Comparison of ENCODE assay signal across 16 cellular contexts in the genomic region with DNA sequence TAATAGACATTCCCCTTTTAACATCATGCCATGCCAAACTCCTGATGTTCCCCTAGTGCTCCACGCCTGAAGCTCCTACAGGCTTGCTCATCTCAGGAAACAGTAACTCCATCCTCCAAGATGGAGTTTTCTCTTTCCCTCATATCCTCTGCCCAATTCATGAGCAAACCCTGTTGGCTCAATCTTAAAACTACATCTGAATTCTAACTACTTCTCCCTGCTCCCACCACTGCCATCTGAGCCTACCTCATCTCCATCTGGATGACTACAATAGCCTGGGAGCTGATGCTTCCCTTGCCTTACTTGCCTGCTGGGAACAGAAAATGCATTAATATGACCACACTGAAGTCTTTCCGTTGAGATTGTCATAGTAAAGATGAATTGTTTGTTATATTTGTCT.
DNase-seq lines count a peak whose midpoint lies in the region; ATAC-seq, FAIRE-seq and TF ChIP-seq lines count a peak whose summit lies in the region.
"Had no signal": no experiment of that assay in that cellular context is flagged by ENCODE, and none has a peak within 500 bp of the region (broad histone marks: within the 10 kb centered on the region; RNA-seq: fewer than 3 reads in every experiment).

No MANE protein-coding gene starts in this region.

- H3K27me3 Mint-ChIP-seq in CD4-positive, CD25-positive, alpha-beta regulatory T cell, result no peaks in the 10 kb centered on the region
- no peaks in the 10 kb centered on the region for H3K27me3 Mint-ChIP-seq in naive thymus-derived CD8-positive, alpha-beta T cell

- peaks cover 6% of the 10 kb centered on the region for H3K36me3 ChIP-seq in CD4-positive, CD25-positive, alpha-beta regulatory T cell (ENCODE audit: control insufficient read depth, insufficient read depth, low read length)
- H3K36me3 ChIP-seq in K562 (ENCODE audit: control insufficient read depth, insufficient read depth, low read length), result no peaks in the 10 kb centered on the region
- no peaks in the 10 kb centered on the region for H3K36me3 ChIP-seq in prostate gland

- TF ChIP-seq POLR2A in K562 (conservative IDR thresholded peaks at IDR 0.05) (no peak), prostate gland (IDR thresholded peaks at IDR 0.05) (no peak)

- no peak for TF ChIP-seq RAD21 in K562 (CRISPR knock-in tag; conservative IDR thresholded peaks at IDR 0.05 in 1 of 2, IDR thresholded peaks at IDR 0.05 in 1 of 2)

- H3K9me3 ChIP-seq in CD4-positive, CD25-positive, alpha-beta regulatory T cell (ENCODE audit: control insufficient read depth in 2 of 2, low read length in 2 of 2), result no peaks in the 10 kb centered on the region
- H3K9me3 ChIP-seq in K562 (replicated peaks; ENCODE audit: control insufficient read depth, insufficient read depth, low read depth, low read length) (no peaks in the 10 kb centered on the region), prostate gland (no peaks in the 10 kb centered on the region)
- H3K9me3 ChIP-seq: ascending aorta had no signal

- H3K27ac Mint-ChIP-seq in CD4-positive, CD25-positive, alpha-beta regulatory T cell, result peak overlapping the region; percentile 95 to 97 (median 96)
- peak overlapping the region; percentile 94 to 100 (median 97) for H3K27ac Mint-ChIP-seq in naive thymus-derived CD8-positive, alpha-beta T cell

- no peak overlapping the region for H3K4me2 ChIP-seq in K562 (ENCODE audit: insufficient read depth, low read length)
- H3K4me2 ChIP-seq: hepatocyte had no signal

- H3K9ac ChIP-seq in K562 (ENCODE audit: insufficient read depth in 1 of 2, low read depth in 2 of 2, low read length in 2 of 2), result no peak overlapping the region
- H3K9ac ChIP-seq: parathyroid adenoma had no signal

- intact Hi-C loops in K562 (cut with micrococcal nuclease), result no loop called here
- intact Hi-C loops in prostate gland (cut with DNase I), result no loop called here
- intact Hi-C loops in sciatic nerve (cut with DNase I), result no loop called here

- H3K4me3 ChIP-seq in CD4-positive, CD25-positive, alpha-beta regulatory T cell (ENCODE audit: low read depth, low read length), result peak overlapping the region; percentile 83
- H3K4me3 ChIP-seq in K562 (no peak overlapping the region), prostate gland (no peak overlapping the region)
- H3K4me3 ChIP-seq: ascending aorta, hepatocyte, lung had no signal

- no peaks in the 10 kb centered on the region for H3K9me1 ChIP-seq in K562 (ENCODE audit: control insufficient read depth, insufficient read depth, low read length)

- FAIRE-seq in K562 (lab: Jason Lieb, UNC), result no peak
- FAIRE-seq: endometrium had no signal

- no peak for DNase-seq in CD4-positive, CD25-positive, alpha-beta regulatory T cell
- DNase-seq in HT1080 (ENCODE audit: low read depth) (peak; percentile 18), K562 (ENCODE audit: extremely low read depth in 1 of 4, low spot score in 3 of 4) (no peak), prostate gland (ENCODE audit: low spot score) (no peak), SIG-M5 (lab: John Stamatoyannopoulos, UW) (no peak), sciatic nerve (ENCODE audit: low spot score) (no peak), medulla oblongata (ENCODE audit: extremely low spot score) (no peak)
- DNase-seq in naive thymus-derived CD8-positive, alpha-beta T cell, result no peak
- DNase-seq: activated CD8-positive, alpha-beta memory T cell treated with anti-CD3 and anti-CD28 coated beads for 24 hours; stimulated activated naive CD4-positive, alpha-beta T cell; T-helper 2 cell had no signal

- H3K9me3 Mint-ChIP-seq in CD4-positive, CD25-positive, alpha-beta regulatory T cell, result peaks cover 0 to 8% (median 0%) of the 10 kb centered on the region in 7 donors
- peaks cover 0 to 1% (median 0%) of the 10 kb centered on the region in 9 donors for H3K9me3 Mint-ChIP-seq in naive thymus-derived CD8-positive, alpha-beta T cell

- TF ChIP-seq EP300 in K562 (IDR thresholded peaks at IDR 0.05; ENCODE audit: low read length), result no peak

- no peaks in the 10 kb centered on the region for H4K20me1 ChIP-seq in K562 (replicated peaks; ENCODE audit: control insufficient read depth, insufficient read depth, low read length)

- peaks cover 40 to 81% (median 55%) of the 10 kb centered on the region in 4 donors for H3K4me1 Mint-ChIP-seq in CD4-positive, CD25-positive, alpha-beta regulatory T cell
- peaks cover 29 to 81% (median 71%) of the 10 kb centered on the region in 4 donors for H3K4me1 Mint-ChIP-seq in naive thymus-derived CD8-positive, alpha-beta T cell

- H3K4me1 ChIP-seq in CD4-positive, CD25-positive, alpha-beta regulatory T cell (ENCODE audit: control insufficient read depth, insufficient read depth, low read length, poor library complexity, severe bottlenecking), result peaks cover 76% of the 10 kb centered on the region
- H3K4me1 ChIP-seq in K562 (replicated peaks in 1 of 2; ENCODE audit: control insufficient read depth in 2 of 2, insufficient read depth in 2 of 2, low read length in 2 of 2), result peaks cover 0 to 5% of the 10 kb centered on the region in 2 experiments; a peak in 1 of 5 replicates
- peaks cover 7% of the 10 kb centered on the region for H3K4me1 ChIP-seq in prostate gland (replicated peaks)

- no peak for ATAC-seq in CD4-positive, CD25-positive, alpha-beta regulatory T cell (ENCODE audit: low read depth in 2 of 2)
- peak; percentile 32; the same call in 1 of the 3 replicates for ATAC-seq in K562
- ATAC-seq in naive thymus-derived CD8-positive, alpha-beta T cell, result no peak
- ATAC-seq in sciatic nerve, result no peak

- CTCF ChIA-PET in K562 (lab: Yijun Ruan, JAX; ENCODE audit: low intra/inter-chr PET ratio), result no interaction called here

- no TSS peak for BruUV-seq in K562 (replicated peaks; lab: Mats Ljungman, UMichigan)

- no peak for TF ChIP-seq CTCF in K562 (IDR thresholded peaks at IDR 0.05 in 2 of 3, conservative IDR thresholded peaks at IDR 0.05 in 1 of 3; ENCODE audit: insufficient read depth in 2 of 3, low read depth in 1 of 3, low read length in 3 of 3)
- no peak for TF ChIP-seq CTCF in prostate gland (IDR thresholded peaks at IDR 0.05)

- H2AFZ ChIP-seq in K562 (ENCODE audit: low read depth, low read length), result no peak overlapping the region
- H2AFZ ChIP-seq: hepatocyte, parathyroid adenoma had no signal

- POLR2A ChIA-PET in K562 (lab: Yijun Ruan, JAX), result no interaction called here
- POLR2A ChIA-PET in naive thymus-derived CD8-positive, alpha-beta T cell (lab: Charles Lee), result no interaction called here

- no peaks in the 10 kb centered on the region for H3K79me2 ChIP-seq in K562 (ENCODE audit: control insufficient read depth, insufficient read depth, low read length)

- peak overlapping the region; percentile 78 to 84 (median 81) for H3K4me3 Mint-ChIP-seq in CD4-positive, CD25-positive, alpha-beta regulatory T cell
- H3K4me3 Mint-ChIP-seq in naive thymus-derived CD8-positive, alpha-beta T cell, result peak overlapping the region; percentile 14 to 89 (median 82)

- WGBS in K562 (ENCODE audit: insufficient coverage, low coverage, missing lambda C conversion rate), result 53% methylated on average over 2 of the region's 2 CpGs
- 80% methylated on average over 2 of the region's 2 CpGs for WGBS in prostate gland

- in situ Hi-C loops in K562 (cut with MboI), result no loop called here

- peak overlapping the region; percentile 85 for H3K27ac ChIP-seq in CD4-positive, CD25-positive, alpha-beta regulatory T cell (ENCODE audit: insufficient read depth, low read length, poor library complexity, severe bottlenecking)
- H3K27ac ChIP-seq in K562 (ENCODE audit: extremely low read depth, low read depth, low read length), result no peak overlapping the region
- H3K27ac ChIP-seq in prostate gland, result peak overlapping the region in 1 of 2 donors; percentile 79
- H3K27ac ChIP-seq: parathyroid adenoma had no signal

- peaks cover 22% of the 10 kb centered on the region for H3K36me3 Mint-ChIP-seq in CD4-positive, CD25-positive, alpha-beta regulatory T cell
- H3K36me3 Mint-ChIP-seq in naive thymus-derived CD8-positive, alpha-beta T cell, result peaks cover 0 to 10% (median 1%) of the 10 kb centered on the region in 3 donors

- no peaks in the 10 kb centered on the region for H3K27me3 ChIP-seq in CD4-positive, CD25-positive, alpha-beta regulatory T cell (ENCODE audit: control insufficient read depth, insufficient read depth, low read length)
- H3K27me3 ChIP-seq in K562 (ENCODE audit: control insufficient read depth in 2 of 2, insufficient read depth in 2 of 2, low read length in 2 of 2) (no peaks in the 10 kb centered on the region), prostate gland (replicated peaks; ENCODE audit: insufficient read depth) (no peaks in the 10 kb centered on the region)
- H3K27me3 ChIP-seq: ascending aorta, hepatocyte had no signal

TF ChIP-seq in K562, 482 proteins besides CTCF, POLR2A, EP300 and RAD21 (continues in another document):
- no peak for TF ChIP-seq ZNF124 (CRISPR knock-in tag; IDR thresholded peaks at IDR 0.05)
- TF ChIP-seq, protein P1, sequence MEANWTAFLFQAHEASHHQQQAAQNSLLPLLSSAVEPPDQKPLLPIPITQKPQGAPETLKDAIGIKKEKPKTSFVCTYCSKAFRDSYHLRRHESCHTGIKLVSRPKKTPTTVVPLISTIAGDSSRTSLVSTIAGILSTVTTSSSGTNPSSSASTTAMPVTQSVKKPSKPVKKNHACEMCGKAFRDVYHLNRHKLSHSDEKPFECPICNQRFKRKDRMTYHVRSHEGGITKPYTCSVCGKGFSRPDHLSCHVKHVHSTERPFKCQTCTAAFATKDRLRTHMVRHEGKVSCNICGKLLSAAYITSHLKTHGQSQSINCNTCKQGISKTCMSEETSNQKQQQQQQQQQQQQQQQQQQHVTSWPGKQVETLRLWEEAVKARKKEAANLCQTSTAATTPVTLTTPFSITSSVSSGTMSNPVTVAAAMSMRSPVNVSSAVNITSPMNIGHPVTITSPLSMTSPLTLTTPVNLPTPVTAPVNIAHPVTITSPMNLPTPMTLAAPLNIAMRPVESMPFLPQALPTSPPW (CRISPR knock-in tag; IDR thresholded peaks at IDR 0.05), result no peak
- no peak for TF ChIP-seq ZNF668 (CRISPR knock-in tag; IDR thresholded peaks at IDR 0.05)
- no peak for TF ChIP-seq ZNF766 (CRISPR knock-in tag; conservative IDR thresholded peaks at IDR 0.05)
- TF ChIP-seq, protein P2, sequence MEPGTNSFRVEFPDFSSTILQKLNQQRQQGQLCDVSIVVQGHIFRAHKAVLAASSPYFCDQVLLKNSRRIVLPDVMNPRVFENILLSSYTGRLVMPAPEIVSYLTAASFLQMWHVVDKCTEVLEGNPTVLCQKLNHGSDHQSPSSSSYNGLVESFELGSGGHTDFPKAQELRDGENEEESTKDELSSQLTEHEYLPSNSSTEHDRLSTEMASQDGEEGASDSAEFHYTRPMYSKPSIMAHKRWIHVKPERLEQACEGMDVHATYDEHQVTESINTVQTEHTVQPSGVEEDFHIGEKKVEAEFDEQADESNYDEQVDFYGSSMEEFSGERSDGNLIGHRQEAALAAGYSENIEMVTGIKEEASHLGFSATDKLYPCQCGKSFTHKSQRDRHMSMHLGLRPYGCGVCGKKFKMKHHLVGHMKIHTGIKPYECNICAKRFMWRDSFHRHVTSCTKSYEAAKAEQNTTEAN (CRISPR knock-in tag; IDR thresholded peaks at IDR 0.05), result no peak
